Comparison of ENCODE assay signal across 18 cellular contexts in the genomic region with DNA sequence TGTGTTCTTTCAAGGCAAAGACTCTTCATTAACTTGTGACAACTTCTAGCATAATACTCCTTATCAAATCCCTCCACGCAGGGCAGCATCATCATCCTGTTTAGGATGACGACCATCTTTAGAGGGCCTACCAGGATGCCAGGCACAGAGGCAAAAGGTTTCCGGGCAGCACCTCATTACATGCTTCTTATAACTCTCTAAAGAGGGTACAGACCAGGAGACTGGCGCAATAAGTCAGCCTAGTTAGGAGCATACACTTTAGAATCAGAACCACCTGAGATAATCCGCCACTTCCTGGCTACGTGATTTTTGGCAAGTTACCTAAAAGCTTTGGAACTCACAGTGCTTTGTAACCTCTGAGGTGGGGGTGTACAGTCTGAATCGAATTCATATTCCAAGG.
"Had no signal": no experiment of that assay in that cellular context is flagged by ENCODE, and none has a peak within 500 bp of the region (broad histone marks: within the 10 kb centered on the region; RNA-seq: fewer than 3 reads in every experiment).

No MANE protein-coding gene starts in this region.

- H3K9me3 ChIP-seq: SJCRH30 had no signal

- H3K4me3 ChIP-seq: SJCRH30 had no signal

- H3K36me3 ChIP-seq: SJCRH30 had no signal

- H3K4me1 ChIP-seq: SJCRH30 had no signal

- H3K27ac ChIP-seq: SJCRH30 had no signal

- ATAC-seq: SK-N-SH treated with all-trans-retinoic acid at 6 μM for 48 hours had no signal

- DNase-seq: KBM-7, MV-4-11, NCI-H1048, NCI-H1105, NCI-H1417, NCI-H1436 treated with DMSO at 0.1 percent for 48 hours, NCI-H1694, NCI-H187 treated with DMSO at 0.1 percent for 48 hours, NCI-H2081 treated with DMSO at 0.1 percent for 48 hours, NCI-H2171, NCI-H226, NCI-H446, NCI-H510A, NCI-H524 treated with DMSO at 0.1 percent for 48 hours, RPMI8226, SHP77, SJCRH30 had no signal

- H3K27me3 ChIP-seq: SJCRH30 had no signal
